ENCODE assay signal across 24 cellular contexts in the genomic region with DNA sequence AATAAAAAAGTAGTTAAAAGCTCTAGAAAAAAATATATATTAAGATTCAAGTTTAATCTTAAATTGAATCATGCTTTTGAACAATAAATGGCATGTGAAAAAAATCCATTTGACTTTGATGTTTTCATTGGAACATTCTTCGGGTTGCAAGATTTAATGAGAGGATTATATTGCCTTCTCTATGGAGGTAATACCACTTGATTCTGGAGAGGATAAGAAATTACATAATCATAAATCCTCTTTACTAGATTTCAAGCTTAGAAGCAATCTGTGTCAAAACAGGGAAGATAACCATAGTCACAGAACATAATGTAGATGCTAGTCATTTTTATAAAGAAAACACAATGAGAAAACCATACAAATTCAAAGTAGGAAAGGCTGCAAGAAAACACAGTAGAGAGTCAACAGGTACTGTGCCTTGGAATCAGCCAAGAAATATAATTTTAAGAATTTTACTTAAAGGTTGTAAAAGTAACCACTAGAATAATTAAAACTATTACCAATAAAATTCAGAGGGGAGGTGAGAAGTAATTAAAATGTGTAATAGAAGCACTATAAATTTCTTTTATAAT. TPM values are rescaled to one million over a fixed set of nuclear protein-coding genes. Genes with fewer than 3 reads are reported as not detected.
DNase-seq lines count a peak whose midpoint lies in the region; ATAC-seq, FAIRE-seq and TF ChIP-seq lines count a peak whose summit lies in the region.
"Had no signal": no experiment of that assay in that cellular context is flagged by ENCODE, and none has a peak within 500 bp of the region (broad histone marks: within the 10 kb centered on the region; RNA-seq: fewer than 3 reads in every experiment).

No MANE protein-coding gene starts in this region.

- H2AFZ ChIP-seq in SK-N-SH (ENCODE audit: low read depth) (no peak overlapping the region), astrocyte (ENCODE audit: low read depth, low read length) (no peak overlapping the region)
- H2AFZ ChIP-seq: GM23338 had no signal

- no peak for DNase-seq in SK-N-SH
- peak; percentile 14 to 78 for DNase-seq in NCI-H524 (lab: John Stamatoyannopoulos, UW)
- DNase-seq in astrocyte (ENCODE audit: low read depth): no peak
- DNase-seq in natural killer cell: no peak
- no peak for DNase-seq in NOMO-1 treated with DMSO at 0.1 percent for 48 hours (lab: John Stamatoyannopoulos, UW; ENCODE audit: unreplicated experiment)
- no peak for DNase-seq in globus pallidus (ENCODE audit: low spot score)
- DNase-seq: Caco-2; CD4-positive, CD25-positive, alpha-beta regulatory T cell; CD8-positive, alpha-beta T cell; DMS53; DMS79 treated with DMSO at 0.1 percent for 48 hours; GF-D8; H9 had no signal

- H3K27ac ChIP-seq in SK-N-SH (ENCODE audit: low read depth in 2 of 2, low read length in 1 of 2): no peak overlapping the region
- no peak overlapping the region for H3K27ac ChIP-seq in astrocyte (ENCODE audit: low read depth, low read length)
- H3K27ac ChIP-seq: 22Rv1, BLaER1, C4-2B had no signal

- no peaks in the 10 kb centered on the region for H3F3A ChIP-seq in SK-N-SH (replicated peaks; ENCODE audit: insufficient read depth)

- peak; percentile 20 for FAIRE-seq in astrocyte (lab: Jason Lieb, UNC)
- FAIRE-seq: A204.1, GM12891, GM18507 had no signal

- TF ChIP-seq CTCF in SK-N-SH (IDR thresholded peaks at IDR 0.05): no peak
- TF ChIP-seq CTCF in astrocyte (IDR thresholded peaks at IDR 0.05; ENCODE audit: insufficient read depth, low read depth, low read length): no peak
- TF ChIP-seq CTCF in natural killer cell (IDR thresholded peaks at IDR 0.05): no peak

- H4K20me1 ChIP-seq in SK-N-SH (ENCODE audit: insufficient read depth) (no peaks in the 10 kb centered on the region), astrocyte (ENCODE audit: insufficient read depth, low read length) (no peaks in the 10 kb centered on the region)
- H4K20me1 ChIP-seq: BLaER1 had no signal

- no peak overlapping the region for H3K4me2 ChIP-seq in SK-N-SH
- no peak overlapping the region for H3K4me2 ChIP-seq in astrocyte (ENCODE audit: low read length)
- H3K4me2 ChIP-seq: BLaER1, GM23338 had no signal

- H3K4me1 ChIP-seq in SK-N-SH (ENCODE audit: control insufficient read depth in 1 of 2, insufficient read depth in 2 of 2, low read depth in 1 of 2, low read length in 1 of 2) (peaks cover 0 to 6% of the 10 kb centered on the region in 2 experiments; a peak in 2 of 4 replicates), astrocyte (ENCODE audit: insufficient read depth, low read length) (peaks cover 5% of the 10 kb centered on the region)
- H3K4me1 ChIP-seq: BLaER1, Caco-2 had no signal

- 78% methylated on average over 1 of the region's 1 CpG for WGBS in SK-N-SH (ENCODE audit: low lambda C conversion rate)

- no peaks in the 10 kb centered on the region for H3K79me2 ChIP-seq in SK-N-SH (ENCODE audit: insufficient read depth)
- no peaks in the 10 kb centered on the region for H3K79me2 ChIP-seq in astrocyte (ENCODE audit: insufficient read depth, low read length)

- ATAC-seq in SK-N-SH treated with all-trans-retinoic acid at 6 μM for 48 hours: no peak
- no peak for ATAC-seq in natural killer cell
- ATAC-seq in HG03378 (IDR thresholded peaks at IDR 0.05; ENCODE audit: unreplicated experiment): no peak
- ATAC-seq: CD8-positive, alpha-beta T cell; GM23338; HCT116 had no signal

- H3K9me3 Mint-ChIP-seq in astrocyte (ENCODE audit: unreplicated experiment) (no peaks in the 10 kb centered on the region), natural killer cell (no peaks in the 10 kb centered on the region)
- H3K9me3 Mint-ChIP-seq: CD4-positive, CD25-positive, alpha-beta regulatory T cell; CD8-positive, alpha-beta T cell; GM23338; H9 had no signal

- H3K27me3 ChIP-seq in SK-N-SH (ENCODE audit: insufficient read depth) (no peaks in the 10 kb centered on the region), astrocyte (ENCODE audit: insufficient read depth, low read length) (no peaks in the 10 kb centered on the region)
- H3K27me3 ChIP-seq: BLaER1 had no signal

- H3K4me1 Mint-ChIP-seq in astrocyte (ENCODE audit: low read depth, unreplicated experiment): peaks cover 13% of the 10 kb centered on the region
- peaks cover 10 to 16% of the 10 kb centered on the region in 2 donors for H3K4me1 Mint-ChIP-seq in natural killer cell

- POLR2A ChIA-PET in SK-N-SH (lab: Yijun Ruan, JAX): no interaction called here

- no peak for TF ChIP-seq EP300 in SK-N-SH (IDR thresholded peaks at IDR 0.05; ENCODE audit: borderline replicate concordance in 1 of 2, low read depth in 1 of 2, low read length in 1 of 2)

- H3K9ac ChIP-seq in SK-N-SH (no peak overlapping the region), astrocyte (ENCODE audit: low read length) (no peak overlapping the region)
- H3K9ac ChIP-seq: BLaER1 had no signal

- H3K36me3 ChIP-seq in SK-N-SH (replicated peaks in 1 of 2; ENCODE audit: control insufficient read depth in 1 of 2, insufficient read depth in 2 of 2, low read length in 1 of 2) (no peaks in the 10 kb centered on the region), astrocyte (ENCODE audit: insufficient read depth, low read length) (no peaks in the 10 kb centered on the region)
- H3K36me3 ChIP-seq: BLaER1 had no signal

- H3K27ac Mint-ChIP-seq in astrocyte (ENCODE audit: unreplicated experiment) (no peak overlapping the region), natural killer cell (no peak overlapping the region)
- H3K27ac Mint-ChIP-seq: B cell; CD4-positive, CD25-positive, alpha-beta regulatory T cell; CD8-positive, alpha-beta T cell; GM23338; H9 had no signal

- CTCF ChIA-PET in SK-N-SH (lab: Yijun Ruan, JAX): interaction anchor here (0.7 to 1.6 kb wide), 3 partner anchors 8 to 110 kb away, joined by 3 to 4 read pairs (median 3); no protein-coding TSS in a partner anchor

- no peak overlapping the region for H3K4me3 ChIP-seq in SK-N-SH (ENCODE audit: low read depth in 2 of 2, low read length in 1 of 2)
- no peak overlapping the region for H3K4me3 ChIP-seq in astrocyte (ENCODE audit: insufficient read depth, low read depth, low read length)
- H3K4me3 ChIP-seq: BLaER1, GM23338 had no signal

- no peaks in the 10 kb centered on the region for H3K27me3 Mint-ChIP-seq in astrocyte (ENCODE audit: low read depth, unreplicated experiment)
- H3K27me3 Mint-ChIP-seq in natural killer cell (ENCODE audit: low read depth in 2 of 2): no peaks in the 10 kb centered on the region
- H3K27me3 Mint-ChIP-seq: B cell had no signal

- H3K9me3 ChIP-seq in SK-N-SH (no peaks in the 10 kb centered on the region), astrocyte (ENCODE audit: insufficient read depth, low read depth, low read length) (no peaks in the 10 kb centered on the region)
- H3K9me3 ChIP-seq: BLaER1, Caco-2 had no signal

- no peak overlapping the region for H3K4me3 Mint-ChIP-seq in astrocyte (ENCODE audit: unreplicated experiment)
- no peak overlapping the region for H3K4me3 Mint-ChIP-seq in natural killer cell
- H3K4me3 Mint-ChIP-seq: B cell; CD4-positive, CD25-positive, alpha-beta regulatory T cell; CD8-positive, alpha-beta T cell; GM23338; H9 had no signal

- H3K9me2 ChIP-seq in SK-N-SH: no peaks in the 10 kb centered on the region

- H3K36me3 Mint-ChIP-seq in astrocyte (ENCODE audit: low read depth, unreplicated experiment) (peaks cover 3% of the 10 kb centered on the region), natural killer cell (no peaks in the 10 kb centered on the region)
- H3K36me3 Mint-ChIP-seq: CD4-positive, CD25-positive, alpha-beta regulatory T cell; CD8-positive, alpha-beta T cell had no signal

- no peak for TF ChIP-seq RAD21 in SK-N-SH (IDR thresholded peaks at IDR 0.05; ENCODE audit: low read length)

- intact Hi-C loops in natural killer cell (cut with micrococcal nuclease): no loop called here

TF ChIP-seq in SK-N-SH, 30 proteins besides CTCF, POLR2A, EP300 and RAD21:
- TF ChIP-seq YY1 (IDR thresholded peaks at IDR 0.05; ENCODE audit: low read depth): no peak
- TF ChIP-seq, protein P1, sequence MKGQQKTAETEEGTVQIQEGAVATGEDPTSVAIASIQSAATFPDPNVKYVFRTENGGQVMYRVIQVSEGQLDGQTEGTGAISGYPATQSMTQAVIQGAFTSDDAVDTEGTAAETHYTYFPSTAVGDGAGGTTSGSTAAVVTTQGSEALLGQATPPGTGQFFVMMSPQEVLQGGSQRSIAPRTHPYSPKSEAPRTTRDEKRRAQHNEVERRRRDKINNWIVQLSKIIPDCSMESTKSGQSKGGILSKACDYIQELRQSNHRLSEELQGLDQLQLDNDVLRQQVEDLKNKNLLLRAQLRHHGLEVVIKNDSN (IDR thresholded peaks at IDR 0.05; ENCODE audit: borderline replicate concordance, low read depth): no peak

RNA-seq across cellular contexts. Expression of a gene that starts 18.7 kb away (rescaled TPM):
- 11.5 and 14.1 TPM in 2 replicates for polyA plus RNA-seq in SK-N-SH (2012; rRNA removed)
- polyA plus RNA-seq in SK-N-SH (2012; cell fraction: cytosol; rRNA removed): 13.3 and 17.5 TPM in 2 replicates
- 8.0 and 9.7 TPM in 2 replicates for polyA plus RNA-seq in SK-N-SH (2012; cell fraction: nucleus; rRNA removed)
- total RNA-seq in astrocyte: 27.4 and 33.8 TPM in 2 replicates
- total RNA-seq in natural killer cell: 100 to 1,000 TPM; 159 to 283 (median 207) TPM

Comparison
In these comparisons a context has a peak if more than half of its experiments do, and no peak if none do; other contexts are left out.
1. DNase-seq: peak in NCI-H524 (2 of 2); none in SK-N-SH (single experiment), astrocyte (single experiment), natural killer cell (single experiment), NOMO-1 treated with DMSO at 0.1 percent for 48 hours (single experiment) and globus pallidus (single experiment).